16 cellular contexts compared by ENCODE assay signal in the genomic region with DNA sequence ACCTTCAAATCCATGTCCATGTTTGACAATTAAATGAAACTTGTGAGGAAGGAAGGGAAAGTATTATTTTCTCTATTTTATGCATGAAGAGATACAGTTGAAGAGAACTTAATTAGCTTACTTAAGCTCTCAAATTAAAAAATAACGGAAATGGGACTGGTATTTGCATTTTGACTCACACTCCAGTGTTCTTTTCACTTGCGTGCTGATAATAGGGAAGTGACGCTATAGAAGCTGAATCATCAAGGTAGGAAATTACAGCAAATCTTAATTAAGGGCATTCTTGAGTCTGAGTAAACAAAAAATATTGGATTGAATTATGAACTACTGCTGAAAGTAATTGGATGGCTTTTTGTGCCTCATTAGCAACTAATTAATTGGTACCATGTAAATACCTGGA. TPM values are rescaled to one million over a fixed set of nuclear protein-coding genes. Genes with fewer than 3 reads are reported as not detected.
"Had no signal": no experiment of that assay in that cellular context is flagged by ENCODE, and none has a peak within 500 bp of the region (broad histone marks: within the 10 kb centered on the region; RNA-seq: fewer than 3 reads in every experiment).

No MANE protein-coding gene starts in this region.

- FAIRE-seq: kidney had no signal

- DNase-seq: activated CD4-positive, alpha-beta T cell treated with anti-CD3 and anti-CD28 coated beads, Interleukin-2, amount 50 U/mL, for 48 hours; activated gamma-delta T cell treated with Interleukin-2 at 50 U/mL for 16 hours; adrenal gland; effector memory CD4-positive, alpha-beta T cell; foreskin keratinocyte; kidney; midbrain; occipital lobe; posterior cingulate gyrus; sigmoid colon; stimulated activated CD4-positive, alpha-beta T cell treated with anti-CD3 and anti-CD28 coated beads, Interleukin-4, amount 100 ng/mL, for 4 hours; stimulated activated naive B cell treated with anti-CD40 and anti-IgM and Interleukin-4, amounts not matched to agents 10 μg/mL and 1 μg/mL and 100 μg/mL, for 72 hours; WERI-Rb-1 had no signal

RNA-seq across cellular contexts. Expression of a gene that starts 44.0 kb away (rescaled TPM):
- polyA plus RNA-seq: adrenal gland, fibroblast of lung, foreskin keratinocyte, lung, neural cell, sigmoid colon had no signal
